ENCODE assay signal across 8 cellular contexts in genomic region chr6:158560787-158561246, GRCh38. TPM values are rescaled to one million over a fixed set of nuclear protein-coding genes. Genes with fewer than 3 reads are reported as not detected.
DNase-seq lines count a peak whose midpoint lies in the region; ATAC-seq and TF ChIP-seq lines count a peak whose summit lies in the region.

No MANE protein-coding gene starts in this region.

- H3K27me3 ChIP-seq in ACC112 (ENCODE audit: insufficient read depth, low read length) (no peaks in the 10 kb centered on the region), esophagus muscularis mucosa (peaks cover 0 to 5% (median 0%) of the 10 kb centered on the region in 4 donors), neuron (ENCODE audit: insufficient read depth, low read length) (no peaks in the 10 kb centered on the region)

- H3K4me1 ChIP-seq in ACC112 (ENCODE audit: control insufficient read depth, insufficient read depth, low read length, unreplicated experiment): peaks cover 28% of the 10 kb centered on the region
- H3K4me1 ChIP-seq in esophagus muscularis mucosa: peaks cover 15 to 35% (median 23%) of the 10 kb centered on the region in 4 donors
- H3K4me1 ChIP-seq in neuron (ENCODE audit: insufficient read depth, low read length): peaks cover 23% of the 10 kb centered on the region

- 3% methylated on average over 16 of the region's 21 CpGs for WGBS in esophagus muscularis mucosa

- peak overlapping the region; percentile 93 for H2AFZ ChIP-seq in ACC112 (ENCODE audit: low read length, unreplicated experiment)
- peak overlapping the region; percentile 96 for H2AFZ ChIP-seq in neuron (ENCODE audit: low read depth, low read length)

- ATAC-seq in GM18870 (IDR thresholded peaks at IDR 0.05; ENCODE audit: unreplicated experiment): peak; percentile 22
- no peak for ATAC-seq in T-cell (replicated peaks in 1 of 4)
- ATAC-seq in HG03135 (IDR thresholded peaks at IDR 0.05; ENCODE audit: unreplicated experiment): no peak

- H3K27ac ChIP-seq in ACC112 (ENCODE audit: low read depth, low read length): peak overlapping the region; percentile 60; the same call in 1 of the 2 replicates
- peak overlapping the region; percentile 86 to 98 (median 96) for H3K27ac ChIP-seq in esophagus muscularis mucosa (replicated peaks in 1 of 4)

- H3K36me3 Mint-ChIP-seq in T-cell: peaks cover under 1% of the 10 kb centered on the region

- H3K4me3 Mint-ChIP-seq in T-cell: peak overlapping the region; percentile 94 to 96 (median 95)

- no peak for TF ChIP-seq POLR2A in esophagus muscularis mucosa (IDR thresholded peaks at IDR 0.05; ENCODE audit: low read depth)

- CTCF ChIA-PET in T-cell (lab: Charles Lee): no interaction called here

- TF ChIP-seq CTCF in esophagus muscularis mucosa (IDR thresholded peaks at IDR 0.05): no peak

- intact Hi-C loops in esophagus muscularis mucosa (cut with DNase I): no loop called here

- H3K27me3 Mint-ChIP-seq in T-cell: no peaks in the 10 kb centered on the region

- H3K27ac Mint-ChIP-seq in T-cell: peak overlapping the region; percentile 94

- H3K4me1 Mint-ChIP-seq in T-cell: peaks cover 45 to 55% (median 52%) of the 10 kb centered on the region in 3 donors

- no peaks in the 10 kb centered on the region for H3K9me3 Mint-ChIP-seq in T-cell

- H3K9me3 ChIP-seq in esophagus muscularis mucosa (no peaks in the 10 kb centered on the region), neuron (ENCODE audit: low read length) (no peaks in the 10 kb centered on the region)

- POLR2A ChIA-PET in T-cell (lab: Charles Lee): no interaction called here

- TF ChIP-seq EP300 in esophagus muscularis mucosa (IDR thresholded peaks at IDR 0.05): no peak

- no peaks in the 10 kb centered on the region for H3K36me3 ChIP-seq in ACC112 (ENCODE audit: insufficient read depth, low read length)
- no peaks in the 10 kb centered on the region for H3K36me3 ChIP-seq in esophagus muscularis mucosa
- H3K36me3 ChIP-seq in neuron (ENCODE audit: insufficient read depth, low read length): no peaks in the 10 kb centered on the region

- H3K4me3 ChIP-seq in ACC112 (ENCODE audit: low read depth, low read length) (peak overlapping the region; percentile 96), esophagus muscularis mucosa (peak overlapping the region; percentile 80 to 100 (median 98)), neuron (ENCODE audit: low read length) (peak overlapping the region; percentile 72)

- DNase-seq in T-cell (peak in 1 of 34 experiments; percentile 15), esophagus muscularis mucosa (ENCODE audit: extremely low spot score) (no peak), NCI-H2107 (lab: John Stamatoyannopoulos, UW) (no peak), NCI-H345 treated with DMSO at 0.1 percent for 48 hours (lab: John Stamatoyannopoulos, UW; ENCODE audit: unreplicated experiment) (no peak)

- H3K79me2 ChIP-seq in ACC112 (ENCODE audit: control insufficient read depth, insufficient read depth, low read length, unreplicated experiment): peaks cover 56% of the 10 kb centered on the region

RNA-seq across cellular contexts. Expression of gene TMEM181, which starts 0.9 kb away (rescaled TPM):
- total RNA-seq in T-cell: 10 to 100 TPM; 15.9 to 21.5 (median 19.9) TPM
- total RNA-seq in esophagus muscularis mucosa: 10 to 100 TPM; 21.6 to 31.6 (median 26.0) TPM
